Comparison of ENCODE assay signal across 7 cellular contexts in the genomic region with DNA sequence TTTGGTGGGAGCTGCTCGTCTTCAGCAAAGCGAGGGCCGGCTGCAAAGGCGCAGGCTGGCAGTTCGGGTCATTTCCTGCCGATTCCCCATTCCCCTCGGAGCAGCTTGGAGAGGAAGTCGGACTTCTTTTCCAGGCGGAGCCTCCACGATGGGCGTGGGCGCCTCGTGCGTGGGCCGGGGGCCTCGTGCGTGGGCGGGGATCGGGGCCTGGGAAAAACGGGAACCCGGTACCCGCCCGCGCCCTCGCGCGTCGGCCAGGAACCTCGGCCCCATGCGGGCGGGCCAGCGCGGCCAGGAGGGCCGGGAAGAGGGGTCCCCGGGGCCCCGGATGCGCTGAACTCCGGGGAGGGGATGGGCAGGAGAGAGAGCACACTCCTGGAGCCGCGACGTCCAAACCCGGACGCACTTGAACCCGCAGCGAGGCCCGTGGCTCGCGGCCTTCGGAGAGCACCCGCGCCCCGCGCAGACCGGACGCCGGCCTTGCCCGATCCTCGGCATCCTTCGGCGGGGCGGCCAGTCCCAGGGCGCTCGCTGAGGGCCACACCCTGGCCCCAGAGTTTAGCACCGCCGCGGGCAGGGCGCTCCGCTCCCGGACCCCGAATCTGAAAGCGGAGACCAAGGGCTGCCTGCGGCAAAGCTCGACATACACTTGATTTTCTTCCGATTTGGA.
A peak's percentile ranks its signal among the peaks of the same experiment; 100 is the strongest.
DNase-seq lines count a peak whose midpoint lies in the region; ATAC-seq and TF ChIP-seq lines count a peak whose summit lies in the region.

No MANE protein-coding gene starts in this region.

- no peak overlapping the region for H3K4ac ChIP-seq in IMR-90 (ENCODE audit: low read depth, low read length)

- no peak overlapping the region for H3K23ac ChIP-seq in IMR-90 (ENCODE audit: low read depth, low read length)

- no peaks in the 10 kb centered on the region for H3K36me3 ChIP-seq in IMR-90 (ENCODE audit: control insufficient read depth, insufficient read depth, low read length)
- H3K36me3 ChIP-seq in left ventricle myocardium inferior: no peaks in the 10 kb centered on the region
- H3K36me3 ChIP-seq in rectal smooth muscle tissue (ENCODE audit: control insufficient read depth, insufficient read depth, low read length): no peaks in the 10 kb centered on the region

- H2BK20ac ChIP-seq in IMR-90 (ENCODE audit: low read depth, low read length): peak overlapping the region; percentile 9; the same call in 1 of the 2 replicates

- no peak for TF ChIP-seq RAD21 in IMR-90 (IDR thresholded peaks at IDR 0.05; ENCODE audit: low read length)

- H3K9me3 Mint-ChIP-seq in activated T-helper 2 cell treated with anti-CD3 and anti-CD28 coated beads, Interferon-gamma antibody, Interleukin-2, Interleukin-4, amounts not matched to agents 10 μg/mL and 5 μg/mL and 100 μg/mL, durations not matched to agents 14 hours and 24 hours and 36 hours: no peaks in the 10 kb centered on the region

- no peaks in the 10 kb centered on the region for H3K9me1 ChIP-seq in IMR-90 (ENCODE audit: insufficient read depth, low read length)

- H3K36me3 Mint-ChIP-seq in activated T-helper 2 cell treated with anti-CD3 and anti-CD28 coated beads, Interferon-gamma antibody, Interleukin-2, Interleukin-4, amounts not matched to agents 10 μg/mL and 5 μg/mL and 100 μg/mL, durations not matched to agents 14 hours and 24 hours and 36 hours (ENCODE audit: low read depth): no peaks in the 10 kb centered on the region

- no peak overlapping the region for H2BK15ac ChIP-seq in IMR-90 (ENCODE audit: low read depth, low read length)

- peak overlapping the region; percentile 38 for H3K4me3 ChIP-seq in IMR-90 (ENCODE audit: insufficient read depth, low read depth, low read length)
- H3K4me3 ChIP-seq in left ventricle myocardium inferior: peak overlapping the region; percentile 72
- H3K4me3 ChIP-seq in rectal smooth muscle tissue (ENCODE audit: low read length): peak overlapping the region; percentile 73

- peak overlapping the region; percentile 39 to 83; a peak in 2 of 4 replicates for H4K8ac ChIP-seq in IMR-90 (ENCODE audit: low read depth in 2 of 2, low read length in 2 of 2)

- no peak overlapping the region for H3K14ac ChIP-seq in IMR-90 (replicated peaks; ENCODE audit: low read depth, low read length)

- intact Hi-C loops in IMR-90 (cut with micrococcal nuclease): loop anchor here (1.0 kb wide), 4 partner anchors 83 to 510 kb away; no protein-coding TSS in a partner anchor
- intact Hi-C loops in activated T-helper 2 cell treated with anti-CD3 and anti-CD28 coated beads, Interferon-gamma antibody, Interleukin-2, Interleukin-4, amounts not matched to agents 10 μg/mL and 5 μg/mL and 100 μg/mL, durations not matched to agents 14 hours and 24 hours and 36 hours (cut with micrococcal nuclease): loop anchor here (1.0 to 10.0 kb wide), 4 partner anchors 80 to 511 kb away; no protein-coding TSS in a partner anchor
- intact Hi-C loops in left ventricle myocardium inferior (cut with micrococcal nuclease): loop anchor here (5.0 to 10.0 kb wide), 2 partner anchors 83 to 500 kb away; no protein-coding TSS in a partner anchor

- no peak for TF ChIP-seq POLR2A in IMR-90 (IDR thresholded peaks at IDR 0.05; ENCODE audit: low read depth, low read length)

- H3K27me3 Mint-ChIP-seq in activated T-helper 2 cell treated with anti-CD3 and anti-CD28 coated beads, Interferon-gamma antibody, Interleukin-2, Interleukin-4, amounts not matched to agents 10 μg/mL and 5 μg/mL and 100 μg/mL, durations not matched to agents 14 hours and 24 hours and 36 hours (ENCODE audit: low read depth): peaks cover 58% of the 10 kb centered on the region

- ATAC-seq in GM21576 (IDR thresholded peaks at IDR 0.05; ENCODE audit: unreplicated experiment) (peak; percentile 14), IMR-90 (ENCODE audit: low read depth) (peak; percentile 64)

- peaks cover 5% of the 10 kb centered on the region for H3K4me1 Mint-ChIP-seq in activated T-helper 2 cell treated with anti-CD3 and anti-CD28 coated beads, Interferon-gamma antibody, Interleukin-2, Interleukin-4, amounts not matched to agents 10 μg/mL and 5 μg/mL and 100 μg/mL, durations not matched to agents 14 hours and 24 hours and 36 hours (ENCODE audit: low read depth)

- DNase-seq in GM10266 (ENCODE audit: extremely low spot score): peak; percentile 64
- DNase-seq in IMR-90: peak; percentile 23
- no peak for DNase-seq in activated T-helper 2 cell treated with anti-CD3 and anti-CD28 coated beads, Interferon-gamma antibody, Interleukin-2, Interleukin-4, amounts not matched to agents 10 μg/mL and 5 μg/mL and 100 μg/mL, durations not matched to agents 14 hours and 24 hours and 36 hours (ENCODE audit: low spot score)
- DNase-seq in left ventricle myocardium inferior: peak; percentile 36
- no peak for DNase-seq in cerebellum (ENCODE audit: low spot score)

- peak overlapping the region; percentile 61 for H3K4me3 Mint-ChIP-seq in activated T-helper 2 cell treated with anti-CD3 and anti-CD28 coated beads, Interferon-gamma antibody, Interleukin-2, Interleukin-4, amounts not matched to agents 10 μg/mL and 5 μg/mL and 100 μg/mL, durations not matched to agents 14 hours and 24 hours and 36 hours (ENCODE audit: low read depth)

- CTCF ChIA-PET in IMR-90 (lab: Yijun Ruan, JAX): interaction anchor here (0.6 to 3.9 kb wide), 16 partner anchors 15 to 849 kb away, joined by 3 to 23 read pairs (median 4); no protein-coding TSS in a partner anchor

- H3K79me1 ChIP-seq in IMR-90 (ENCODE audit: low read depth in 1 of 2, low read length in 2 of 2): no peaks in the 10 kb centered on the region

- H3K27ac ChIP-seq in IMR-90 (ENCODE audit: insufficient read depth, low read length) (no peak overlapping the region; the same call in 1 of the 2 replicates), left ventricle myocardium inferior (replicated peaks) (peak overlapping the region; percentile 39), rectal smooth muscle tissue (ENCODE audit: low read depth, low read length) (peak overlapping the region; percentile 31)

- H3K27ac Mint-ChIP-seq in activated T-helper 2 cell treated with anti-CD3 and anti-CD28 coated beads, Interferon-gamma antibody, Interleukin-2, Interleukin-4, amounts not matched to agents 10 μg/mL and 5 μg/mL and 100 μg/mL, durations not matched to agents 14 hours and 24 hours and 36 hours: no peak overlapping the region

- 0 out of 2 replicates have a peak overlapping the region, but pooled peaks have one; percentile 11 for H3K56ac ChIP-seq in IMR-90 (ENCODE audit: extremely low read depth, insufficient read depth, low read length)

- dilution Hi-C loops in IMR-90 (cut with HindIII; ENCODE audit: low sequenced_read_pairs, unreplicated experiment): no loop called here

- H3K9me3 ChIP-seq in IMR-90 (ENCODE audit: control insufficient read depth, insufficient read depth, low read length) (no peaks in the 10 kb centered on the region), left ventricle myocardium inferior (replicated peaks) (no peaks in the 10 kb centered on the region)

- peak overlapping the region; percentile 42 for H2AK9ac ChIP-seq in IMR-90 (replicated peaks; ENCODE audit: low read depth, low read length, poor library complexity)

- peak overlapping the region; percentile 71 for H3K4me2 ChIP-seq in IMR-90 (ENCODE audit: low read depth, low read length)

- H3K4me1 ChIP-seq in IMR-90 (ENCODE audit: control insufficient read depth, insufficient read depth, low read length) (no peaks in the 10 kb centered on the region), left ventricle myocardium inferior (peaks cover 8% of the 10 kb centered on the region), rectal smooth muscle tissue (ENCODE audit: control insufficient read depth, insufficient read depth, low read length) (no peaks in the 10 kb centered on the region)

- H3K27me3 ChIP-seq in IMR-90 (ENCODE audit: control insufficient read depth, insufficient read depth, low read length) (peaks cover 32% of the 10 kb centered on the region), left ventricle myocardium inferior (ENCODE audit: low read depth) (peaks cover 97% of the 10 kb centered on the region), rectal smooth muscle tissue (ENCODE audit: control insufficient read depth, insufficient read depth, low read length) (no peaks in the 10 kb centered on the region)

- in situ Hi-C loops in IMR-90 (cut with MboI; ENCODE audit: low sequenced_read_pairs): loop anchor here (5.0 to 10.0 kb wide), 2 partner anchors 183 to 510 kb away; a partner anchor contains a TSS

- POLR2A ChIA-PET in IMR-90 (lab: Charles Lee; ENCODE audit: unreplicated experiment): no interaction called here

- H2AFZ ChIP-seq in IMR-90 (replicated peaks; ENCODE audit: low read length, poor library complexity): peak overlapping the region; percentile 85

- H2AK5ac ChIP-seq in IMR-90 (ENCODE audit: low read depth, low read length): no peak overlapping the region

- H3K18ac ChIP-seq in IMR-90 (ENCODE audit: low read depth, low read length): no peak overlapping the region

- H2BK5ac ChIP-seq in IMR-90 (ENCODE audit: low read depth, low read length, poor library complexity, severe bottlenecking): no peak overlapping the region

- H3K9ac ChIP-seq in IMR-90 (ENCODE audit: low read depth, low read length) (no peak overlapping the region), rectal smooth muscle tissue (ENCODE audit: low read length) (no peak overlapping the region)

- TF ChIP-seq CTCF in GM10266 (IDR thresholded peaks at IDR 0.05; ENCODE audit: control insufficient read depth, insufficient read depth, low read depth, missing control alignments) (no peak), IMR-90 (conservative IDR thresholded peaks at IDR 0.05; ENCODE audit: low read depth, low read length) (no peak), left ventricle myocardium inferior (IDR thresholded peaks at IDR 0.05; ENCODE audit: borderline replicate concordance) (no peak)

- no TSS peak for BruUV-seq in IMR-90 (replicated peaks; lab: Mats Ljungman, UMichigan)

- H4K20me1 ChIP-seq in IMR-90 (ENCODE audit: insufficient read depth, low read length): no peaks in the 10 kb centered on the region

- H4K5ac ChIP-seq in IMR-90 (ENCODE audit: low read depth, low read length): no peak overlapping the region

- WGBS in IMR-90 (ENCODE audit: extremely low coverage in 2 of 2, insufficient read length in 1 of 2), 2 experiments: 1% methylated on average over 28 of the region's 74 CpGs; no CpG with 5 or more reads in 1 of the 2 experiments

- peak overlapping the region; percentile 52; the same call in 1 of the 2 replicates for H2BK120ac ChIP-seq in IMR-90 (ENCODE audit: low read depth, low read length)

- no peak overlapping the region for H4K91ac ChIP-seq in IMR-90 (ENCODE audit: insufficient read depth, low read depth, low read length)

TF ChIP-seq in IMR-90, 13 proteins besides CTCF, POLR2A, EP300 and RAD21 (continues in another document):
- TF ChIP-seq RFX5 (IDR thresholded peaks at IDR 0.05; ENCODE audit: low read depth, low read length) (no peak), FOS (IDR thresholded peaks at IDR 0.05; ENCODE audit: low read depth, low read length) (no peak)

Comparison
In these comparisons a context has a peak if more than half of its experiments do, and no peak if none do; other contexts are left out.
1. DNase-seq: peak in GM10266 (single experiment), IMR-90 (single experiment) and left ventricle myocardium inferior (single experiment); none in activated T-helper 2 cell treated with anti-CD3 and anti-CD28 coated beads, Interferon-gamma antibody, Interleukin-2, Interleukin-4, amounts not matched to agents 10 μg/mL and 5 μg/mL and 100 μg/mL, durations not matched to agents 14 hours and 24 hours and 36 hours (single experiment) and cerebellum (single experiment).
2. Peak in every context shown above with its lines, with median percentiles within 50 percentile points of each other: H3K4me3 ChIP-seq.